1 cellular context compared by ENCODE assay signal in genomic region chrX:153662266-153662665, GRCh38.
TF ChIP-seq lines count a peak whose summit lies in the region.

No MANE protein-coding gene starts in this region.

TF ChIP-seq in GM23338, 12 proteins besides CTCF, POLR2A, EP300 and RAD21 (continued from another document):
- TF ChIP-seq ZNF462 (CRISPR knock-in tag; IDR thresholded peaks at IDR 0.05): no peak
- no peak for TF ChIP-seq EZH2phosphoT487 (IDR thresholded peaks at IDR 0.05; ENCODE audit: unreplicated experiment)
- TF ChIP-seq CREB1 (CRISPR knock-in tag; IDR thresholded peaks at IDR 0.05; ENCODE audit: low read depth): no peak
- no peak for TF ChIP-seq NANOG (IDR thresholded peaks at IDR 0.05; ENCODE audit: borderline replicate concordance)
